12 cellular contexts compared by ENCODE assay signal in the genomic region with DNA sequence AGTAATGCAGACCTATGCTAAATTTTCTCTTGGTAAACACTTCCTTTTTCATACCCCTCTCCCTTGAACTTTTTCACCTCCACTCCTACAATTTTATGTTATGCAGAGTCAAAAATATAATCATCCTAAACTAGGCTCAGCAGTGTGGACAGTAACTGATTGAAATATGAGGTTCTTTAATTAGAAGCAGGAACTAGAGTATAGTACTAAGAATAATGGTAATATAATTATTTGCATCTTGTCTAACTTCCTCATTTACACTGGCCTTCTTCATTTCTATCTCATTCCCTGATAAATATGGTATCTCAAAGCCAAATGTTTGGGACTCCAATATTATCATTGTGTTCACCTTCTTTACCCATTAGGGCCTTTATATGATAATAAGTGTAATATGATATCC. TPM values are rescaled to one million over a fixed set of nuclear protein-coding genes. Genes with fewer than 3 reads are reported as not detected.
DNase-seq lines count a peak whose midpoint lies in the region; ATAC-seq and TF ChIP-seq lines count a peak whose summit lies in the region.
"Had no signal": no experiment of that assay in that cellular context is flagged by ENCODE, and none has a peak within 500 bp of the region (broad histone marks: within the 10 kb centered on the region; RNA-seq: fewer than 3 reads in every experiment).

No MANE protein-coding gene starts in this region.

- ATAC-seq in GM19351 (IDR thresholded peaks at IDR 0.05; ENCODE audit: unreplicated experiment): peak; percentile 75
- ATAC-seq in HG02623 (IDR thresholded peaks at IDR 0.05; ENCODE audit: unreplicated experiment): peak; percentile 57
- peak; percentile 67 for ATAC-seq in HG03521 (IDR thresholded peaks at IDR 0.05; ENCODE audit: unreplicated experiment)
- ATAC-seq: activated CD8-positive, alpha-beta memory T cell treated with anti-CD3 and anti-CD28 coated beads, Interleukin-2, amount 10 ng/mL, durations not matched to agents 7 days and 5 days; T-cell had no signal

- no peak overlapping the region for H3K4me3 ChIP-seq in neutrophil (ENCODE audit: low read depth in 1 of 2, low read length in 1 of 2)
- H3K4me3 ChIP-seq in esophagus muscularis mucosa: no peak overlapping the region
- H3K4me3 ChIP-seq: ascending aorta had no signal

- H3K27ac ChIP-seq in neutrophil: peak overlapping the region; percentile 67
- no peak overlapping the region for H3K27ac ChIP-seq in esophagus muscularis mucosa (replicated peaks in 1 of 4)
- H3K27ac ChIP-seq: ascending aorta had no signal

- no peak for TF ChIP-seq POLR2A in esophagus muscularis mucosa (IDR thresholded peaks at IDR 0.05; ENCODE audit: low read depth)

- H3K36me3 ChIP-seq in neutrophil (no peaks in the 10 kb centered on the region), esophagus muscularis mucosa (no peaks in the 10 kb centered on the region)
- H3K36me3 ChIP-seq: ascending aorta had no signal

- intact Hi-C loops in esophagus muscularis mucosa (cut with DNase I): no loop called here

- H3K27me3 ChIP-seq in neutrophil (no peaks in the 10 kb centered on the region), esophagus muscularis mucosa (no peaks in the 10 kb centered on the region)
- H3K27me3 ChIP-seq: ascending aorta had no signal

- TF ChIP-seq EP300 in esophagus muscularis mucosa (IDR thresholded peaks at IDR 0.05): no peak

- TF ChIP-seq CTCF in neutrophil (IDR thresholded peaks at IDR 0.05) (no peak), esophagus muscularis mucosa (IDR thresholded peaks at IDR 0.05) (no peak)

- H3K4me1 ChIP-seq in neutrophil (ENCODE audit: control insufficient read depth in 1 of 2, insufficient read depth in 1 of 2, low read depth in 1 of 2, low read length in 1 of 2): peaks cover 0 to 12% of the 10 kb centered on the region in 2 experiments
- no peaks in the 10 kb centered on the region for H3K4me1 ChIP-seq in esophagus muscularis mucosa

- no peak for DNase-seq in activated effector memory CD4-positive, alpha-beta T cell treated with Interleukin-2 at 50 U/mL for 16 hours
- DNase-seq in NCI-H524 (lab: John Stamatoyannopoulos, UW) (no peak), esophagus muscularis mucosa (ENCODE audit: extremely low spot score) (no peak)
- DNase-seq: activated CD8-positive, alpha-beta memory T cell treated with anti-CD3 and anti-CD28 coated beads, Interleukin-2, amount 10 ng/mL, durations not matched to agents 7 days and 5 days; DMS79; midbrain; T-cell had no signal

- no peaks in the 10 kb centered on the region for H3K9me3 ChIP-seq in neutrophil
- H3K9me3 ChIP-seq in esophagus muscularis mucosa: no peaks in the 10 kb centered on the region
- H3K9me3 ChIP-seq: ascending aorta had no signal

RNA-seq across cellular contexts. Expression of gene GALNT3, which starts 21.7 kb away (rescaled TPM):
- 1 to 10 TPM in 1 of 4 donors, under 1 TPM in 3; 0.26 to 2.5 (median 0.96) TPM for total RNA-seq in esophagus muscularis mucosa
